Comparison of ENCODE assay signal across 8 cellular contexts in genomic region chr3:111594205-111594604, GRCh38. TPM values are rescaled to one million over a fixed set of nuclear protein-coding genes. Genes with fewer than 3 reads are reported as not detected.
DNase-seq lines count a peak whose midpoint lies in the region; ATAC-seq and TF ChIP-seq lines count a peak whose summit lies in the region.

No MANE protein-coding gene starts in this region.

- no peak overlapping the region for H3K27ac ChIP-seq in coronary artery

- H3K4me3 ChIP-seq in epithelial cell of proximal tubule (ENCODE audit: low read depth, low read length): no peak overlapping the region
- H3K4me3 ChIP-seq in coronary artery: no peak overlapping the region

- ATAC-seq in GM19452 (IDR thresholded peaks at IDR 0.05; ENCODE audit: unreplicated experiment): peak; percentile 72
- peak; percentile 57 for ATAC-seq in HG03521 (IDR thresholded peaks at IDR 0.05; ENCODE audit: unreplicated experiment)

- DNase-seq in AG20443 (ENCODE audit: low spot score) (peak; percentile 77), epithelial cell of proximal tubule (ENCODE audit: low read depth) (peak; percentile 88), C1 segment of cervical spinal cord (lab: John Stamatoyannopoulos, UW) (no peak), NCI-H69 (lab: John Stamatoyannopoulos, UW) (no peak), coronary artery (ENCODE audit: low spot score) (no peak)
- no peak for DNase-seq in stimulated activated CD4-positive, alpha-beta T cell treated with anti-CD3 and anti-CD28 coated beads, Interleukin-2, amount 100 ng/mL, for 24 hours

- no peak for TF ChIP-seq CTCF in epithelial cell of proximal tubule (conservative IDR thresholded peaks at IDR 0.05; ENCODE audit: low read depth, low read length)
- TF ChIP-seq CTCF in coronary artery (IDR thresholded peaks at IDR 0.05): no peak

RNA-seq across cellular contexts. Expression of gene ZBED2, which starts 0.9 kb away (rescaled TPM):
- 2.4 and 14.7 TPM in 2 replicates for total RNA-seq in epithelial cell of proximal tubule

RNA-seq across cellular contexts. Expression of gene CD96, which starts 52.2 kb away (rescaled TPM):
- total RNA-seq in epithelial cell of proximal tubule: 0.14 TPM in 1 of 2 replicates, not detected in the other

Comparison
In these comparisons a context has a peak if more than half of its experiments do, and no peak if none do; other contexts are left out.
1. DNase-seq: peak in AG20443 (single experiment) and epithelial cell of proximal tubule (single experiment); none in C1 segment of cervical spinal cord (0 of 14), NCI-H69 (single experiment), stimulated activated CD4-positive, alpha-beta T cell treated with anti-CD3 and anti-CD28 coated beads, Interleukin-2, amount 100 ng/mL, for 24 hours (0 of 2) and coronary artery (single experiment).